In the genomic region with DNA sequence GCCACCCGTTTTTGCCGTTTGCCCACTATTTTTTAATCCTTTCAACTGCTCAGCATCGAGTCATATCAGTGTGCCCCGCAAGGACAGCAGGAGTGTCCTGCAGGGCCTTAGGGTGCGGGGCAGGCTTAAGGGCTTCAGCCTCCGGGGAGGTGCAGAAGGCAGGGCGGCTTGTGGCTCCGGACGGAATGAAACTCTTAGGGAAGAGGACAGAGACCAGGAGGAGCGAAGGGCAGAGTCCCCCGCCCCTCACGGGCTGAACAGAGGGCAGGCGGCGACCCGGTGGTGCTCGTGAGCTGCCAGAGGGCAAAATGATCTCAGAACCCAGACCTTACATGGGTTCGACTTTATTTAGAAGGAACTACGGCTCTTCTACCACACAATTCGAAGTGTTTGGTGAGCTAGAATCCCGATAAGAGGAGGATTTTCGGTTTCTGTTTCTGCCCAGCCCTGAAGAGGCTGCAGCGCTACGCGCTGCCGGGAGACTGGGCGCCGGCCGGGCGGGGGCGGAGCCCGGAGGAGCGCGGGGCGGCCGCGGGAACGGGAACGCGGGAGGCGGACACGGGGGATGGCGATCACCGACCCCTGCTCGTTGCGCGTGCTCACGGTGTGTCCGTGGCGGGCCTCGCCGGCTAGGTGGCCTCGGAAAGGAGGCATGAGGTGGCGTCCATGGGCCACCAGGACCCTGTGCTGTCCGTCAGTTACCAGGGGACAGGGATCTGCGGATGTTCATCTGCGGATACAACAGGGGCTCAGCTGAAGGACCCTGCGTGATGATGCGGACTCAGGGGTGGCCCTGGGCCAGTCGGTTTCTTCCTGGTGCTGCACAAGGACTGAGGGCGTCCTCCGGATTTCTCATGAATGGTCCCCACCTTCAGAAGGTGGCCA, we compare ENCODE assay signal across 8 cellular contexts.
DNase-seq lines count a peak whose midpoint lies in the region; ATAC-seq and TF ChIP-seq lines count a peak whose summit lies in the region.

No MANE protein-coding gene starts in this region.

- ATAC-seq in HG02588 (IDR thresholded peaks at IDR 0.05; ENCODE audit: unreplicated experiment), result peak; percentile 57

- H3K4me3 ChIP-seq in coronary artery, result peak overlapping the region; percentile 93

- DNase-seq in NCI-H82 (lab: John Stamatoyannopoulos, UW) (peak; percentile 29), NCI-H82 treated with DMSO at 0.1 percent for 48 hours (lab: John Stamatoyannopoulos, UW; ENCODE audit: unreplicated experiment) (no peak), NCI-H146 (lab: John Stamatoyannopoulos, UW) (peak; percentile 25), coronary artery (ENCODE audit: low spot score) (no peak), left kidney (ENCODE audit: low read depth, low spot score) (peak; percentile 80)
- DNase-seq in activated CD4-positive, CD25-positive, alpha-beta regulatory T cell (lab: John Stamatoyannopoulos, UW), result peak in 3 of 4 experiments; percentile 8 to 41 (median 11)
- peak; percentile 45 for DNase-seq in stimulated activated CD4-positive, alpha-beta T cell treated with anti-CD3 and anti-CD28 coated beads, Interleukin-2, amount 100 ng/mL, for 4 hours (ENCODE audit: low read depth)

- peak overlapping the region; percentile 81 to 98 for H3K27ac ChIP-seq in coronary artery

- TF ChIP-seq CTCF in coronary artery (IDR thresholded peaks at IDR 0.05), result no peak

Comparison
In these comparisons a context has a peak if more than half of its experiments do, and no peak if none do; other contexts are left out.
1. DNase-seq: peak in NCI-H82 (single experiment), NCI-H146 (single experiment), activated CD4-positive, CD25-positive, alpha-beta regulatory T cell (3 of 4), left kidney (single experiment) and stimulated activated CD4-positive, alpha-beta T cell treated with anti-CD3 and anti-CD28 coated beads, Interleukin-2, amount 100 ng/mL, for 4 hours (single experiment); none in NCI-H82 treated with DMSO at 0.1 percent for 48 hours (single experiment) and coronary artery (single experiment).